ENCODE assay signal across 1 cellular context in genomic region chr1:27634166-27634981, GRCh38.
TF ChIP-seq lines count a peak whose summit lies in the region.

No MANE protein-coding gene starts in this region.

TF ChIP-seq in HepG2, 621 proteins besides CTCF, POLR2A, EP300 and RAD21:
- peak; percentile 7; the same call in 1 of the 2 replicates for TF ChIP-seq ZNF768 (CRISPR knock-in tag; IDR thresholded peaks at IDR 0.05)
- TF ChIP-seq SMAD1 (CRISPR knock-in tag; IDR thresholded peaks at IDR 0.05; ENCODE audit: borderline replicate concordance, low read depth): no peak
